In the genomic region with DNA sequence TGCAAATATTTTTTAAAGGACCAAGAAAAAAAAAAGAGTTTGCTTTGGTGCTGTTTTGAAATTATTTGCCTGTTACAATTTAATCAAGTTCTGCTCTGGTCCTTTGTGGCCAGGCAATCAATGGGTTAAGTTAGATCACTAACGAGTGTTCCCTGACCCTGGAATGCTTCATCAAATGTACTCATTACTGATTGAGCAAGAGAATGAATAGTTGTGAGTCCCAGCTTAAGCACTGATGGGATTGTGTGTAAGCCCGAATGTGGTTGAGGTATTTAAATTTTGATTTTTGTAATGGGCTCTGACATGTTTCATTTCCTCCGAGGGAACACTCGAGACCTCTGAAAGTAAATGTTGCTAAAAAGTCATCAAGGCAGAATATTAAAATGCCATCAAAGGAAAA, we compare ENCODE assay signal across 33 cellular contexts.
"Had no signal": no experiment of that assay in that cellular context is flagged by ENCODE, and none has a peak within 500 bp of the region (broad histone marks: within the 10 kb centered on the region; RNA-seq: fewer than 3 reads in every experiment).

No MANE protein-coding gene starts in this region.

- H3K4me1 ChIP-seq: Peyer's patch, SJCRH30 had no signal

- H3K27ac ChIP-seq: Peyer's patch, SJCRH30, SK-N-MC had no signal

- H3K4me3 ChIP-seq: MG63, Peyer's patch, SJCRH30, SK-N-MC had no signal

- H3K27me3 ChIP-seq: MG63, Peyer's patch, SJCRH30 had no signal

- H3K4me3 Mint-ChIP-seq: activated CD4-positive, alpha-beta memory T cell treated with anti-CD3 and anti-CD28 coated beads for 36 hours; activated CD4-positive, alpha-beta T cell treated with anti-CD3 and anti-CD28 coated beads for 36 hours; activated naive CD4-positive, alpha-beta T cell treated with anti-CD3 and anti-CD28 coated beads for 36 hours; activated T-cell treated with anti-CD3 and anti-CD28 coated beads, Interleukin-2, amount 50 U/mL, for 4 hours; activated T-helper 1 cell treated with anti-CD3 and anti-CD28 coated beads, Interleukin-12 subunit alpha, Interleukin-12 subunit beta, Interleukin-2, Interleukin-4 antibody, amounts not matched to agents 30 ng/mL and 10 ng/mL and 1 ng/mL, durations not matched to agents 14 hours and 24 hours and 36 hours; IgD-negative memory B cell; T-helper 1 cell treated with Interleukin-12 subunit alpha and Interleukin-12 subunit beta and Interleukin-4 antibody, amounts not matched to agents 30 μg/mL and 1 μg/mL, for 36 hours; T-helper 2 cell treated with Interferon-gamma antibody and Interleukin-4, amounts not matched to agents 5 μg/mL and 100 μg/mL, for 36 hours; WTC11 had no signal

- H3K36me3 Mint-ChIP-seq: activated CD4-positive, alpha-beta memory T cell treated with anti-CD3 and anti-CD28 coated beads for 36 hours had no signal

- H3K4me1 Mint-ChIP-seq: activated CD4-positive, alpha-beta T cell treated with anti-CD3 and anti-CD28 coated beads for 36 hours; IgD-negative memory B cell; WTC11 had no signal

- H3K9me3 Mint-ChIP-seq: activated naive CD4-positive, alpha-beta T cell treated with anti-CD3 and anti-CD28 coated beads for 36 hours; activated T-cell treated with anti-CD3 and anti-CD28 coated beads, Interleukin-2, amount 50 U/mL, for 4 hours; activated T-helper 1 cell treated with anti-CD3 and anti-CD28 coated beads, Interleukin-12 subunit alpha, Interleukin-12 subunit beta, Interleukin-2, Interleukin-4 antibody, amounts not matched to agents 30 ng/mL and 10 ng/mL and 1 ng/mL, durations not matched to agents 14 hours and 24 hours and 36 hours; T-helper 2 cell treated with Interferon-gamma antibody and Interleukin-4, amounts not matched to agents 5 μg/mL and 100 μg/mL, for 36 hours had no signal

- H3K27ac Mint-ChIP-seq: activated CD4-positive, alpha-beta memory T cell treated with anti-CD3 and anti-CD28 coated beads for 36 hours; activated CD4-positive, alpha-beta T cell treated with anti-CD3 and anti-CD28 coated beads for 36 hours; activated naive CD4-positive, alpha-beta T cell treated with anti-CD3 and anti-CD28 coated beads for 36 hours; activated naive CD4-positive, alpha-beta T cell treated with anti-CD3 and anti-CD28 coated beads, Interleukin-2, amount 50 U/mL, for 72 hours; activated T-helper 1 cell treated with anti-CD3 and anti-CD28 coated beads, Interleukin-12 subunit alpha, Interleukin-12 subunit beta, Interleukin-2, Interleukin-4 antibody, amounts not matched to agents 30 ng/mL and 10 ng/mL and 1 ng/mL, durations not matched to agents 14 hours and 24 hours and 36 hours; IgD-negative memory B cell; T-helper 1 cell treated with Interleukin-12 subunit alpha and Interleukin-12 subunit beta and Interleukin-4 antibody, amounts not matched to agents 30 μg/mL and 1 μg/mL, for 36 hours; T-helper 2 cell treated with Interferon-gamma antibody and Interleukin-4, amounts not matched to agents 5 μg/mL and 100 μg/mL, for 36 hours; WTC11 had no signal

- DNase-seq: activated CD4-positive, alpha-beta memory T cell treated with anti-CD3 and anti-CD28 coated beads for 36 hours; activated CD4-positive, alpha-beta T cell treated with anti-CD3 and anti-CD28 coated beads for 36 hours; activated CD4-positive, alpha-beta T cell treated with anti-CD3 and anti-CD28 coated beads, Interleukin-2, amount 50 U/mL, for 1 hour; activated CD8-positive, alpha-beta memory T cell treated with anti-CD3 and anti-CD28 coated beads, Interleukin-2, amount 50 U/mL, for 4 hours; activated gamma-delta T cell treated with Interleukin-2 at 50 U/mL for 16 hours; activated naive CD4-positive, alpha-beta T cell treated with anti-CD3 and anti-CD28 coated beads for 36 hours; activated T-cell treated with anti-CD3 and anti-CD28 coated beads for 4 hours; activated T-cell treated with anti-CD3 and anti-CD28 coated beads, Interleukin-2, amount 50 U/mL, for 4 hours; amniotic stem cell; aorta; caudate nucleus; Karpas-422; KBM-7; MG63; NCI-H1048; NCI-H1436 treated with DMSO at 0.1 percent for 48 hours; NCI-H1694 treated with DMSO at 0.1 percent for 48 hours; NCI-H2029; NCI-H345; NCI-H524 treated with DMSO at 0.1 percent for 48 hours; PC-3; Peyer's patch; Right ventricle myocardium superior; RPMI8226; SJCRH30 had no signal

- H3K9me3 ChIP-seq: MG63, SJCRH30 had no signal

- ATAC-seq: activated CD4-positive, alpha-beta T cell treated with anti-CD3 and anti-CD28 coated beads for 36 hours; activated CD4-positive, CD25-positive, alpha-beta regulatory T cell treated with anti-CD3 and anti-CD28 coated beads, Interleukin-2, amount 50 U/mL, for 24 hours; activated naive CD4-positive, alpha-beta T cell treated with anti-CD3 and anti-CD28 coated beads, Interleukin-2, amount 50 U/mL, for 72 hours; activated T-cell treated with anti-CD3 and anti-CD28 coated beads, Interleukin-2, amount 50 U/mL, for 4 hours; PC-3; WTC11 had no signal

- H3K36me3 ChIP-seq: MG63, Peyer's patch, SJCRH30 had no signal

- H3K27me3 Mint-ChIP-seq: activated CD4-positive, alpha-beta memory T cell treated with anti-CD3 and anti-CD28 coated beads for 36 hours; activated CD4-positive, alpha-beta T cell treated with anti-CD3 and anti-CD28 coated beads for 36 hours; IgD-negative memory B cell had no signal
